In the genomic region with DNA sequence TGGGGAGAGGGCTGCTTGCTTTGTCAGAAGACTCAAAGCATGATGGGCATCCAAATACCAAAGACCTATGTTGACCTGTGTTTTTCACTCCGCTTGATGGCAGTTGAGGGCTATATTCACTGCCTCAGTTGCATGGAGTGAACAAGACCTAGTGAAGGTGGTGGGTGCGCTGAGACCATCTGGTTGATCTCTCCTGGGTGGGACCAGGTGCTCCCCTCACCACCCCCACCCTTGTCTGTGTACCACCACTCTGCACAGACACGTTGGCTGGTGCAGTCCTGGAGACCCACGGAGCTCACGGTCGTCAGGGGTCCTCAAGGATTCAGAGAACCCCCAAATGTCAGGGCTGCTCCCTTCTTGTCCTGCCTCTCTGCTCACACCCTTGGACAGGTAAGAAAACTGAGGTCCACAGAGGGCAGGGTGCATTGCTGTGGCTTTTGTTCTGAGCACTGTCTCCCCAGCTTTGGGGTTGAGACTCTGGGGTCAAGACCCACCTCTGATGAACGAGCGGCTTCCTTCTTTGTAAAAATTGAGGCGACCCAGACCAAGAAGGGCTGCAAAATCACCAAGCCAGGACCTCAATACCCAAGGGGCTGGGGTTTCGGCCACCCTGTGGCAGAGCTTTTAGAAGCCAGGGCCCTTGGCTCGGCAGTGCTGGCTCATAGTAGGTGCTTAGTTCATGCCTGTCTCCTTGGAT, we compare ENCODE assay signal across 21 cellular contexts.
DNase-seq lines count a peak whose midpoint lies in the region; ATAC-seq and TF ChIP-seq lines count a peak whose summit lies in the region.
"Had no signal": no experiment of that assay in that cellular context is flagged by ENCODE, and none has a peak within 500 bp of the region (broad histone marks: within the 10 kb centered on the region; RNA-seq: fewer than 3 reads in every experiment).

No MANE protein-coding gene starts in this region.

- peak overlapping the region; percentile 42; the same call in 1 of the 2 replicates for H3K27ac Mint-ChIP-seq in HFFc6
- H3K27ac Mint-ChIP-seq: activated naive CD8-positive, alpha-beta T cell treated with anti-CD3 and anti-CD28 coated beads for 36 hours; stimulated activated naive B cell treated with anti-CD40 and anti-IgM and Interleukin-4, amounts not matched to agents 10 μg/mL and 1 μg/mL and 100 μg/mL, for 72 hours had no signal

- H4K91ac ChIP-seq in mesenchymal stem cell (ENCODE audit: low read length): no peak overlapping the region

- H3K27me3 ChIP-seq in BLaER1 (no peaks in the 10 kb centered on the region), sigmoid colon (no peaks in the 10 kb centered on the region), mesenchymal stem cell (ENCODE audit: control insufficient read depth in 1 of 2, insufficient read depth in 1 of 2, low read length in 2 of 2) (no peaks in the 10 kb centered on the region), gastroesophageal sphincter (peaks cover 39% of the 10 kb centered on the region)
- H3K27me3 ChIP-seq: brain microvascular endothelial cell, colonic mucosa, tibial nerve had no signal

- DNase-seq in HFFc6 (no peak), islet precursor cell (peak; percentile 43), sigmoid colon (peak; percentile 45), DMS 273 (lab: John Stamatoyannopoulos, UW; ENCODE audit: unreplicated experiment) (no peak), mesenchymal stem cell (no peak)
- DNase-seq: activated CD4-positive, alpha-beta T cell treated with anti-CD3 and anti-CD28 coated beads, Interleukin-2, amount 50 U/mL, for 4 hours; activated naive CD8-positive, alpha-beta T cell treated with anti-CD3 and anti-CD28 coated beads for 36 hours; activated T-cell treated with anti-CD3 and anti-CD28 coated beads, Interleukin-2, amount 50 U/mL, for 4 hours; brain microvascular endothelial cell; colonic mucosa; COR-L47; NCI-H1092 treated with DMSO at 0.1 percent for 48 hours; NCI-H2081; stimulated activated naive B cell treated with anti-CD40 and anti-IgM and Interleukin-4, amounts not matched to agents 10 μg/mL and 1 μg/mL and 100 μg/mL, for 72 hours; T-helper 2 cell; WERI-Rb-1 had no signal

- WGBS in sigmoid colon, 2 donors: 89 to 91% methylated on average over 11 of the region's 11 CpGs
- WGBS in mesenchymal stem cell: 89% methylated on average over 11 of the region's 11 CpGs
- WGBS in gastroesophageal sphincter (ENCODE audit: low coverage in 1 of 2), 2 donors: 96% methylated on average over 3 of the region's 11 CpGs; no CpG with 5 or more reads in 1 of the 2 donors

- TF ChIP-seq CTCF in HFFc6 (IDR thresholded peaks at IDR 0.05) (no peak), sigmoid colon (IDR thresholded peaks at IDR 0.05) (no peak), gastroesophageal sphincter (IDR thresholded peaks at IDR 0.05) (no peak)

- H3K4me1 Mint-ChIP-seq in HFFc6 (ENCODE audit: low read depth): peaks cover 39% of the 10 kb centered on the region
- H3K4me1 Mint-ChIP-seq: activated naive CD8-positive, alpha-beta T cell treated with anti-CD3 and anti-CD28 coated beads for 36 hours had no signal

- H4K20me1 ChIP-seq in BLaER1: no peaks in the 10 kb centered on the region

- H3K14ac ChIP-seq in mesenchymal stem cell (ENCODE audit: low read length in 2 of 2): no peak overlapping the region

- H3K9me3 Mint-ChIP-seq in HFFc6: peaks cover 5% of the 10 kb centered on the region; the same call in 1 of the 2 replicates
- H3K9me3 Mint-ChIP-seq: activated naive CD8-positive, alpha-beta T cell treated with anti-CD3 and anti-CD28 coated beads for 36 hours; activated T-cell treated with anti-CD3 and anti-CD28 coated beads, Interleukin-2, amount 50 U/mL, for 4 hours; stimulated activated naive B cell treated with anti-CD40 and anti-IgM and Interleukin-4, amounts not matched to agents 10 μg/mL and 1 μg/mL and 100 μg/mL, for 72 hours had no signal

- peaks cover 100% of the 10 kb centered on the region for H3K4me1 ChIP-seq in BLaER1
- peaks cover 0 to 9% (median 8%) of the 10 kb centered on the region in 4 donors for H3K4me1 ChIP-seq in sigmoid colon
- H3K4me1 ChIP-seq in mesenchymal stem cell (ENCODE audit: control insufficient read depth, insufficient read depth, low read depth, low read length): peaks cover 39% of the 10 kb centered on the region
- no peaks in the 10 kb centered on the region for H3K4me1 ChIP-seq in gastroesophageal sphincter
- H3K4me1 ChIP-seq: colonic mucosa, HAP-1 had no signal

- intact Hi-C loops in sigmoid colon (cut with DNase I): no loop called here

- H3K18ac ChIP-seq in mesenchymal stem cell (ENCODE audit: low read depth in 1 of 2, low read length in 2 of 2): no peak overlapping the region

- no peak overlapping the region for H2BK5ac ChIP-seq in mesenchymal stem cell (ENCODE audit: low read depth, low read length, poor library complexity, severe bottlenecking)

- H2BK12ac ChIP-seq in mesenchymal stem cell (ENCODE audit: low read length in 2 of 2): no peak overlapping the region

- H2AFZ ChIP-seq in mesenchymal stem cell (ENCODE audit: low read depth, low read length): no peak overlapping the region

- peaks cover 39% of the 10 kb centered on the region for H3K27me3 Mint-ChIP-seq in HFFc6 (ENCODE audit: insufficient read depth)

- H2BK15ac ChIP-seq in mesenchymal stem cell (ENCODE audit: low read depth, poor library complexity, severe bottlenecking): no peak overlapping the region

- peaks cover 15% of the 10 kb centered on the region for H3K9me3 ChIP-seq in BLaER1
- H3K9me3 ChIP-seq in sigmoid colon: no peaks in the 10 kb centered on the region
- no peaks in the 10 kb centered on the region for H3K9me3 ChIP-seq in mesenchymal stem cell (ENCODE audit: control insufficient read depth, low read length)
- no peaks in the 10 kb centered on the region for H3K9me3 ChIP-seq in gastroesophageal sphincter
- H3K9me3 ChIP-seq: colonic mucosa, HAP-1, tibial nerve had no signal

- H2BK120ac ChIP-seq in mesenchymal stem cell (ENCODE audit: low read depth, low read length): no peak overlapping the region

- no peak overlapping the region for H3K4ac ChIP-seq in mesenchymal stem cell (ENCODE audit: low read depth in 1 of 2, low read length in 2 of 2)

- no peak overlapping the region; the same call in 1 of the 2 replicates for H3K4me3 Mint-ChIP-seq in HFFc6
- H3K4me3 Mint-ChIP-seq: activated naive CD8-positive, alpha-beta T cell treated with anti-CD3 and anti-CD28 coated beads for 36 hours; activated T-cell treated with anti-CD3 and anti-CD28 coated beads, Interleukin-2, amount 50 U/mL, for 4 hours; stimulated activated naive B cell treated with anti-CD40 and anti-IgM and Interleukin-4, amounts not matched to agents 10 μg/mL and 1 μg/mL and 100 μg/mL, for 72 hours had no signal

- no peak overlapping the region for H3K4me3 ChIP-seq in BLaER1
- H3K4me3 ChIP-seq in sigmoid colon: no peak overlapping the region
- H3K4me3 ChIP-seq in mesenchymal stem cell (ENCODE audit: insufficient read depth in 1 of 2, low read depth in 1 of 2, low read length in 2 of 2): no peak overlapping the region
- no peak overlapping the region for H3K4me3 ChIP-seq in gastroesophageal sphincter
- H3K4me3 ChIP-seq: colonic mucosa, HAP-1, tibial nerve had no signal

- H3K36me3 Mint-ChIP-seq in HFFc6 (ENCODE audit: low read depth): peaks cover 17% of the 10 kb centered on the region; the same call in 1 of the 2 replicates
- H3K36me3 Mint-ChIP-seq: activated naive CD8-positive, alpha-beta T cell treated with anti-CD3 and anti-CD28 coated beads for 36 hours; stimulated activated naive B cell treated with anti-CD40 and anti-IgM and Interleukin-4, amounts not matched to agents 10 μg/mL and 1 μg/mL and 100 μg/mL, for 72 hours had no signal

- no peaks in the 10 kb centered on the region for H3K36me3 ChIP-seq in BLaER1
- H3K36me3 ChIP-seq in sigmoid colon: no peaks in the 10 kb centered on the region
- H3K36me3 ChIP-seq in mesenchymal stem cell (ENCODE audit: control insufficient read depth in 1 of 2, insufficient read depth in 2 of 2, low read depth in 1 of 2, low read length in 2 of 2): peaks cover 0 to 67% of the 10 kb centered on the region in 2 experiments
- H3K36me3 ChIP-seq in gastroesophageal sphincter: no peaks in the 10 kb centered on the region
- H3K36me3 ChIP-seq: colonic mucosa, HAP-1, tibial nerve, WERI-Rb-1 had no signal

- no peak for TF ChIP-seq EP300 in sigmoid colon (IDR thresholded peaks at IDR 0.05)
- no peak for TF ChIP-seq EP300 in gastroesophageal sphincter (IDR thresholded peaks at IDR 0.05)

- H3K23ac ChIP-seq in mesenchymal stem cell (ENCODE audit: low read length in 2 of 2): no peak overlapping the region

- no peak for TF ChIP-seq POLR2A in sigmoid colon (IDR thresholded peaks at IDR 0.05)
- TF ChIP-seq POLR2A in gastroesophageal sphincter (IDR thresholded peaks at IDR 0.05): no peak

- H3K79me1 ChIP-seq in mesenchymal stem cell (replicated peaks; ENCODE audit: low read length, poor library complexity, severe bottlenecking): no peaks in the 10 kb centered on the region

- no peak for ATAC-seq in gastroesophageal sphincter
- no peak for ATAC-seq in HG03159 (IDR thresholded peaks at IDR 0.05; ENCODE audit: unreplicated experiment)
- ATAC-seq: activated T-cell treated with anti-CD3 and anti-CD28 coated beads, Interleukin-2, amount 50 U/mL, for 4 hours; stimulated activated naive B cell treated with anti-CD40 and anti-IgM and Interleukin-4, amounts not matched to agents 10 μg/mL and 1 μg/mL and 100 μg/mL, for 72 hours had no signal

- peak overlapping the region; percentile 98 for H3K4me2 ChIP-seq in BLaER1
- H3K4me2 ChIP-seq in mesenchymal stem cell (ENCODE audit: low read length, poor library complexity, severe bottlenecking): no peak overlapping the region

- no peak overlapping the region for H2AK5ac ChIP-seq in mesenchymal stem cell (ENCODE audit: low read length, severe bottlenecking)

- no peak overlapping the region for H4K8ac ChIP-seq in mesenchymal stem cell (ENCODE audit: low read length)

- peak overlapping the region; percentile 88 for H3K27ac ChIP-seq in BLaER1
- no peak overlapping the region for H3K27ac ChIP-seq in sigmoid colon
- no peak overlapping the region for H3K27ac ChIP-seq in mesenchymal stem cell (ENCODE audit: low read length, poor library complexity, severe bottlenecking)
- no peak overlapping the region for H3K27ac ChIP-seq in gastroesophageal sphincter
- H3K27ac ChIP-seq: brain microvascular endothelial cell, colonic mucosa, tibial nerve, WERI-Rb-1 had no signal

- H3K9ac ChIP-seq in BLaER1 (peak overlapping the region; percentile 77; the same call in 1 of the 2 replicates), mesenchymal stem cell (ENCODE audit: low read length) (no peak overlapping the region)

Comparison
In these comparisons a context has a peak if more than half of its experiments do, and no peak if none do; other contexts are left out.
1. DNase-seq: peak in islet precursor cell (single experiment) and sigmoid colon (single experiment); none in HFFc6 (single experiment), DMS 273 (single experiment) and mesenchymal stem cell (single experiment).